In genomic region chr9:136693490-136694162, GRCh38 we compare ENCODE assay signal across 10 cellular contexts. TPM values are rescaled to one million over a fixed set of nuclear protein-coding genes. Genes with fewer than 3 reads are reported as not detected.
DNase-seq lines count a peak whose midpoint lies in the region; ATAC-seq, FAIRE-seq and TF ChIP-seq lines count a peak whose summit lies in the region.
"Had no signal": no experiment of that assay in that cellular context is flagged by ENCODE, and none has a peak within 500 bp of the region (broad histone marks: within the 10 kb centered on the region; RNA-seq: fewer than 3 reads in every experiment).

No MANE protein-coding gene starts in this region.

- H3K4me1 ChIP-seq in HEK293 (ENCODE audit: control insufficient read depth, insufficient read depth, low read length) (no peaks in the 10 kb centered on the region), liver (ENCODE audit: control insufficient read depth in 4 of 4, insufficient read depth in 4 of 4, low read length in 3 of 4) (peaks cover 36 to 85% (median 69%) of the 10 kb centered on the region in 4 donors), MM.1S (ENCODE audit: low read length) (no peaks in the 10 kb centered on the region)

- no peaks in the 10 kb centered on the region for H3K27me3 ChIP-seq in liver (ENCODE audit: control insufficient read depth in 4 of 4, insufficient read depth in 4 of 4, low read length in 3 of 4)
- peaks cover 94% of the 10 kb centered on the region for H3K27me3 ChIP-seq in MM.1S (replicated peaks; ENCODE audit: insufficient read depth, low read length)

- H3K9me3 Mint-ChIP-seq in activated B cell treated with CpG ODN at 0.5 μM for 24 hours, result no peaks in the 10 kb centered on the region

- peaks cover 18% of the 10 kb centered on the region for H3K27me3 Mint-ChIP-seq in activated B cell treated with CpG ODN at 0.5 μM for 24 hours

- no peak for TF ChIP-seq RAD21 in liver (IDR thresholded peaks at IDR 0.05)

- no peaks in the 10 kb centered on the region for H4K20me1 ChIP-seq in MM.1S (ENCODE audit: insufficient read depth, low read length)

- no peak overlapping the region for H3K4me3 ChIP-seq in HEK293 (ENCODE audit: low read depth, low read length)
- H3K4me3 ChIP-seq in liver (ENCODE audit: low read depth in 1 of 3, low read length in 3 of 3), result no peak overlapping the region
- H3K4me3 ChIP-seq in MM.1S (ENCODE audit: low read length), result no peak overlapping the region

- H3K9ac ChIP-seq in liver (ENCODE audit: low read depth in 1 of 2, low read length in 2 of 2), result no peak overlapping the region
- H3K9ac ChIP-seq in MM.1S (ENCODE audit: low read length), result no peak overlapping the region

- CTCF ChIA-PET in HEK293 (lab: Yijun Ruan, JAX), result interaction anchor here (0.6 to 4.0 kb wide), 18 partner anchors 11 to 341 kb away, joined by 3 to 24 read pairs (median 4); partner anchors contain the start of gene LCNL1
- CTCF ChIA-PET in activated B cell treated with CpG ODN at 0.5 μM for 24 hours (lab: Charles Lee), result interaction anchor here (0.8 to 0.9 kb wide), 2 partner anchors 12 to 36 kb away, joined by 3 read pairs; no protein-coding TSS in a partner anchor

- H3K9me2 ChIP-seq in MM.1S (replicated peaks; ENCODE audit: insufficient read depth, low read length), result no peaks in the 10 kb centered on the region

- peak; percentile 60 for ATAC-seq in activated B cell treated with CpG ODN at 0.5 μM for 24 hours (ENCODE audit: low read depth)

- H3K4me1 Mint-ChIP-seq in activated B cell treated with CpG ODN at 0.5 μM for 24 hours, result peaks cover 14% of the 10 kb centered on the region

- H3F3A ChIP-seq in MM.1S (ENCODE audit: insufficient read depth, low read length), result no peaks in the 10 kb centered on the region

- intact Hi-C loops in activated B cell treated with CpG ODN at 0.5 μM for 24 hours (cut with micrococcal nuclease), result no loop called here

- no peaks in the 10 kb centered on the region for H3K36me3 Mint-ChIP-seq in activated B cell treated with CpG ODN at 0.5 μM for 24 hours (ENCODE audit: low read depth)

- no peak for FAIRE-seq in frontal cortex (lab: Jason Lieb, UNC)

- H3K9me3 ChIP-seq in HEK293 (ENCODE audit: control insufficient read depth, insufficient read depth, low read depth, low read length) (no peaks in the 10 kb centered on the region), liver (ENCODE audit: control insufficient read depth in 4 of 4, low read length in 3 of 4) (no peaks in the 10 kb centered on the region), MM.1S (replicated peaks; ENCODE audit: insufficient read depth, low read length) (no peaks in the 10 kb centered on the region)

- no peak overlapping the region for H2AFZ ChIP-seq in MM.1S (ENCODE audit: low read length)

- no peaks in the 10 kb centered on the region for H3K79me2 ChIP-seq in MM.1S (ENCODE audit: low read length)

- no peaks in the 10 kb centered on the region for H3K36me3 ChIP-seq in HEK293 (ENCODE audit: control insufficient read depth in 2 of 2, insufficient read depth in 1 of 2, low read length in 2 of 2)
- H3K36me3 ChIP-seq in liver (ENCODE audit: control insufficient read depth in 4 of 4, insufficient read depth in 3 of 4, low read depth in 1 of 4, low read length in 3 of 4), result no peaks in the 10 kb centered on the region
- no peaks in the 10 kb centered on the region for H3K36me3 ChIP-seq in MM.1S (replicated peaks; ENCODE audit: insufficient read depth, low read length)

- POLR2A ChIA-PET in HEK293 (lab: Yijun Ruan, JAX) (interaction anchor here (0.6 to 1.4 kb wide), 4 partner anchors 11 to 34 kb away, joined by 3 to 6 read pairs (median 4); no protein-coding TSS in a partner anchor), activated B cell treated with CpG ODN at 0.5 μM for 24 hours (lab: Charles Lee) (interaction anchor here (1.0 to 1.3 kb wide), 3 partner anchors 11 to 74 kb away, joined by 3 read pairs; no protein-coding TSS in a partner anchor)

- H3K27ac ChIP-seq in HEK293 (ENCODE audit: extremely low read depth, low read depth, low read length), result no peak overlapping the region; the same call in 1 of the 2 replicates
- H3K27ac ChIP-seq in liver (ENCODE audit: low read depth in 1 of 2, low read length in 2 of 2), result peak overlapping the region; percentile 51 to 78
- no peak overlapping the region for H3K27ac ChIP-seq in MM.1S (ENCODE audit: low read length)

- no peak overlapping the region for H3K4me2 ChIP-seq in MM.1S (ENCODE audit: low read depth, low read length)

- peak; percentile 65 for DNase-seq in AG08396 (ENCODE audit: low spot score)
- no peak for DNase-seq in activated B cell treated with CpG ODN at 0.5 μM for 24 hours
- DNase-seq in MM.1S, result no peak
- DNase-seq in Ammon's horn (ENCODE audit: low spot score), result no peak
- no peak for DNase-seq in NCI-H1092 (lab: John Stamatoyannopoulos, UW)
- no peak for DNase-seq in frontal cortex (ENCODE audit: low spot score in 2 of 2)
- DNase-seq: cerebellar nuclear complex, GOT3 had no signal

- H3K4me3 Mint-ChIP-seq in activated B cell treated with CpG ODN at 0.5 μM for 24 hours, result no peak overlapping the region

- TF ChIP-seq CTCF in HEK293 (tag by site-specific recombination; IDR thresholded peaks at IDR 0.05), result no peak
- no peak for TF ChIP-seq CTCF in activated B cell treated with CpG ODN at 0.5 μM for 24 hours (IDR thresholded peaks at IDR 0.05)
- no peak for TF ChIP-seq CTCF in liver (IDR thresholded peaks at IDR 0.05; ENCODE audit: low read depth, low read length, missing input control)
- TF ChIP-seq CTCF in MM.1S (IDR thresholded peaks at IDR 0.05; ENCODE audit: low read length), result no peak

- no peak overlapping the region for H3K27ac Mint-ChIP-seq in activated B cell treated with CpG ODN at 0.5 μM for 24 hours

- 25% methylated on average over 15 of the region's 15 CpGs for WGBS in liver

TF ChIP-seq in HEK293, 187 proteins besides CTCF, POLR2A, EP300 and RAD21 (continues in another document):
- TF ChIP-seq KLF1 (tag by site-specific recombination; IDR thresholded peaks at IDR 0.05) (peak; percentile 99), BCL11B (tag by site-specific recombination; IDR thresholded peaks at IDR 0.05; ENCODE audit: low read depth) (0 out of 2 replicates have a peak, but pooled peaks have one; percentile 50), ZNF600 (tag by site-specific recombination; IDR thresholded peaks at IDR 0.05) (peak; percentile 62), ZNF148 (tag by site-specific recombination; IDR thresholded peaks at IDR 0.05; ENCODE audit: borderline replicate concordance) (no peak)

TF ChIP-seq in liver, 16 proteins besides CTCF, POLR2A, EP300 and RAD21 (continues in another document):
- TF ChIP-seq EGR1 (IDR thresholded peaks at IDR 0.05; ENCODE audit: low read depth in 2 of 2) (no peak), HNF4A (conservative IDR thresholded peaks at IDR 0.05) (peak; percentile 92 to 96), SP1 (IDR thresholded peaks at IDR 0.05) (peak; percentile 91), TAF1 (conservative IDR thresholded peaks at IDR 0.05) (no peak), FOXA1 (IDR thresholded peaks at IDR 0.05) (no peak), FOXA2 (IDR thresholded peaks at IDR 0.05) (no peak), RXRA (IDR thresholded peaks at IDR 0.05) (peak; percentile 96 to 97), NR2F2 (IDR thresholded peaks at IDR 0.05) (peak; percentile 97), YY1 (IDR thresholded peaks at IDR 0.05) (no peak), ATF3 (IDR thresholded peaks at IDR 0.05) (peak; percentile 12), GABPA (IDR thresholded peaks at IDR 0.05 in 1 of 2, conservative IDR thresholded peaks at IDR 0.05 in 1 of 2) (peak in 1 of 2 donors; percentile 43), ZBTB33 (IDR thresholded peaks at IDR 0.05) (peak; percentile 39)

RNA-seq across cellular contexts. Expression of gene AGPAT2, which starts 6.4 kb away (rescaled TPM):
- total RNA-seq in activated B cell treated with CpG ODN at 0.5 μM for 24 hours, result 16.6 and 17.1 TPM in 2 replicates
- 100 to 1,000 TPM in 1 of 2 donors, 10 to 100 TPM in 1; 75.1 to 213 TPM for total RNA-seq in liver
- polyA plus RNA-seq in liver, result 100 to 1,000 TPM; 211 to 222 TPM
- 1.2 TPM for total RNA-seq in frontal cortex

RNA-seq across cellular contexts. Expression of gene DIPK1B, which starts 18.7 kb away (rescaled TPM):
- 1.5 and 2.2 TPM in 2 replicates for total RNA-seq in activated B cell treated with CpG ODN at 0.5 μM for 24 hours
- total RNA-seq in liver, result 10 to 100 TPM in 1 of 2 donors, 1 to 10 TPM in 1; 6.4 to 19.7 TPM
- polyA plus RNA-seq in liver, result 1 to 10 TPM; 2.3 to 4.1 TPM
- total RNA-seq in frontal cortex, result 26.9 TPM

RNA-seq across cellular contexts. Expression of gene EGFL7, which starts 30.9 kb away (rescaled TPM):
- not detected in 2 replicates for total RNA-seq in activated B cell treated with CpG ODN at 0.5 μM for 24 hours
- 10 to 100 TPM; 34.5 to 38.5 TPM for total RNA-seq in liver
- 10 to 100 TPM; 32.1 to 39.7 TPM for polyA plus RNA-seq in liver
- 12.6 TPM for total RNA-seq in frontal cortex

RNA-seq across cellular contexts. Expression of gene LCN10, which starts 49.1 kb away (rescaled TPM):
- 13.7 and 15.9 TPM in 2 replicates for total RNA-seq in activated B cell treated with CpG ODN at 0.5 μM for 24 hours
- under 1 TPM; 0.08 to 0.14 TPM for total RNA-seq in liver
- polyA plus RNA-seq in liver, result under 1 TPM; 0.11 to 0.12 TPM
- total RNA-seq in frontal cortex, result not detected

RNA-seq across cellular contexts. Expression of gene LCN6, which starts 54.7 kb away (rescaled TPM):
- total RNA-seq in activated B cell treated with CpG ODN at 0.5 μM for 24 hours (not detected in 2 replicates), liver (not detected), frontal cortex (not detected)
- under 1 TPM; 0.14 to 0.32 TPM for polyA plus RNA-seq in liver

Comparison
In these comparisons a context has a peak if more than half of its experiments do, and no peak if none do; other contexts are left out.
1. H3K27ac ChIP-seq: peak in liver (2 of 2); none in HEK293 (single experiment) and MM.1S (single experiment).
2. RNA of gene EGFL7, which starts 30.9 kb away (total RNA-seq): 34.5 to 38.5 TPM in liver and 12.6 TPM in frontal cortex (single experiment); not detected in activated B cell treated with CpG ODN at 0.5 μM for 24 hours; every median in the first group is over 10 times any median in the second.